ENCODE assay signal across 13 cellular contexts in the genomic region with DNA sequence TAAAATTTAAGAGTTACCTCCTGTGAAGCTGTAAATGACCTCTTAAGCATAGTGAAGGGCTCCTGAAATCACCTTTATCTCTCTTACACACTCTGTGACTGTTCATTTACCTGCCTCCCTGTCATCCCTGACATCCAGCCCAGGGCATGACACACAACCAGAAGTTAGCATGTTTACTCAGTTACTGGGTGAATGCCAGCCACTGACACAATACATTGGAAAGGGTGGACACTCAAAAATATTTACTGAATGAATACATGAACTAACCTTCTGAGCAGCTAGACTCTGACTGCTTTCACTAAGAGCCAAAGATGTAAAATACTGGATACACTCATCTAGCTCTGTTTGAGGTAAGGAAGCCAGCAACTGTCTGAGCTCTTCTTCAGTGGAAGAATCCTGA. TPM values are rescaled to one million over a fixed set of nuclear protein-coding genes. Genes with fewer than 3 reads are reported as not detected.
DNase-seq lines count a peak whose midpoint lies in the region; TF ChIP-seq lines count a peak whose summit lies in the region.
"Had no signal": no experiment of that assay in that cellular context is flagged by ENCODE, and none has a peak within 500 bp of the region (broad histone marks: within the 10 kb centered on the region; RNA-seq: fewer than 3 reads in every experiment).

No MANE protein-coding gene starts in this region.

- DNase-seq in GM04504 (ENCODE audit: low read depth) (peak; percentile 76), fibroblast of villous mesenchyme (ENCODE audit: low read depth) (peak; percentile 33), renal cortical epithelial cell (ENCODE audit: low read depth) (peak; percentile 68), substantia nigra (lab: John Stamatoyannopoulos, UW) (no peak), T-helper 2 cell (no peak), NCI-H345 treated with DMSO at 0.1 percent for 48 hours (lab: John Stamatoyannopoulos, UW; ENCODE audit: unreplicated experiment) (no peak)
- no peak for DNase-seq in activated CD4-positive, alpha-beta T cell treated with anti-CD3 and anti-CD28 coated beads for 4 hours
- DNase-seq: activated T-cell treated with anti-CD3 and anti-CD28 coated beads, Interleukin-2, amount 50 U/mL, for 72 hours; mesendoderm; NCI-H1694 treated with DMSO at 0.1 percent for 48 hours; OCI-M1 had no signal

- H3K27ac ChIP-seq in VCaP (peak overlapping the region; percentile 63), substantia nigra (ENCODE audit: low read depth, low read length, poor library complexity, severe bottlenecking) (no peak overlapping the region)
- H3K27ac ChIP-seq: tibial nerve had no signal

- no peak overlapping the region for H3K4me3 ChIP-seq in fibroblast of villous mesenchyme (ENCODE audit: low read depth, low read length)
- H3K4me3 ChIP-seq: tibial nerve had no signal

- no peak for TF ChIP-seq CTCF in VCaP (conservative IDR thresholded peaks at IDR 0.05)
- no peak for TF ChIP-seq CTCF in fibroblast of villous mesenchyme (IDR thresholded peaks at IDR 0.05; ENCODE audit: insufficient read depth, low read depth, low read length)

RNA-seq across cellular contexts. Expression of gene SERAC1, which starts 25.3 kb away (rescaled TPM):
- total RNA-seq in fibroblast of villous mesenchyme (13.2 and 26.3 TPM in 2 replicates), renal cortical epithelial cell (13.5 and 20.9 TPM in 2 replicates)

RNA-seq across cellular contexts. Expression of gene GTF2H5, which starts 25.4 kb away (rescaled TPM):
- total RNA-seq in fibroblast of villous mesenchyme (5.8 and 8.6 TPM in 2 replicates), renal cortical epithelial cell (6.9 and 9.7 TPM in 2 replicates)

Comparison
In these comparisons a context has a peak if more than half of its experiments do, and no peak if none do; other contexts are left out.
1. DNase-seq: peak in GM04504 (single experiment), fibroblast of villous mesenchyme (single experiment) and renal cortical epithelial cell (single experiment); none in substantia nigra (0 of 49), T-helper 2 cell (0 of 5), activated CD4-positive, alpha-beta T cell treated with anti-CD3 and anti-CD28 coated beads for 4 hours (0 of 2) and NCI-H345 treated with DMSO at 0.1 percent for 48 hours (single experiment).